In the genomic region with DNA sequence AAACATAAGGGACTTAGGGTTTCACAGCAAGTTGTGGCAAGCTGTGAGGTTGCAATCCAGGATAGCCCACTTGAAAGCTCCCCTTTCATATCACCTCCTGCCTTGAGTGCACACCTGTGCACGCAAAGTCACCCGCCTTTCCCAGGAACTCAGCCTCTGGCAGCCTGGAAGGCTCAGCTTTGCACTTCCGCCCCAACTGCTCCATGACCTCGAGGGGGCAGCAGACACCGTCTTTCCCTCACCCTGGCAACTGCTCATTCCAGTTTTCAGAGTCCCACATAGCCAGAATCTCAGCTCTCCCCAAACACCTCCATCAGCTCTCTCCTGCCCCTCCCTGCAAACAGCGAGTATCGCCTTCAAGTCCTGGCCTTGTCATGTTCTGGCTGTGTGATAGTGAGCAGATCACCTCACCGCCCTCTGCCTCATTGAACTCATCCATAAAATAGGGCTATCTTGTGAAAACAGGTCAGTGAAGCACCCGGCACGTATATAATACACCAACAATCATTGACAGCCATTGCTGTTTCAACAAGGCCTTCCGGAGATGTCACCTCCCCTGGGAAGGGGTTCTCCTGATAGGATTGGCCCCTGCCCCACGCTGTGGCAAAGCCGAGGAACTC, we compare ENCODE assay signal across 8 cellular contexts. TPM values are rescaled to one million over a fixed set of nuclear protein-coding genes. Genes with fewer than 3 reads are reported as not detected.
DNase-seq lines count a peak whose midpoint lies in the region; ATAC-seq and TF ChIP-seq lines count a peak whose summit lies in the region.

No MANE protein-coding gene starts in this region.

- H3K27me3 ChIP-seq in SU-DHL-6 (ENCODE audit: low read length) (no peaks in the 10 kb centered on the region), vagina (no peaks in the 10 kb centered on the region)

- peak; percentile 96 for TF ChIP-seq CTCF in GM12873 (IDR thresholded peaks at IDR 0.05; ENCODE audit: insufficient read depth, low read depth, low read length, missing control alignments)
- peak; percentile 66 for TF ChIP-seq CTCF in SU-DHL-6 (IDR thresholded peaks at IDR 0.05; ENCODE audit: insufficient read depth, low read length, poor library complexity, severe bottlenecking)
- TF ChIP-seq CTCF in progenitor cell of endocrine pancreas (IDR thresholded peaks at IDR 0.05; ENCODE audit: unreplicated experiment), result peak; percentile 96
- TF ChIP-seq CTCF in vagina (IDR thresholded peaks at IDR 0.05), result peak; percentile 84 to 98 (median 94)

- no peaks in the 10 kb centered on the region for H4K20me1 ChIP-seq in SU-DHL-6 (ENCODE audit: low read depth, low read length)

- intact Hi-C loops in Right ventricle myocardium superior (cut with DNase I), result loop anchor here (2.0 kb wide), 2 partner anchors 153 to 321 kb away; no protein-coding TSS in a partner anchor
- intact Hi-C loops in vagina (cut with DNase I), result loop anchor here (1.0 to 10.0 kb wide), 3 partner anchors 149 to 320 kb away; partner anchors contain the start of gene TMEM200B

- no peak overlapping the region for H3K9ac ChIP-seq in SU-DHL-6 (ENCODE audit: low read length)

- no peak overlapping the region for H3K4me3 Mint-ChIP-seq in activated naive CD8-positive, alpha-beta T cell
- no peak overlapping the region for H3K4me3 Mint-ChIP-seq in progenitor cell of endocrine pancreas (ENCODE audit: low read depth)

- H3K79me2 ChIP-seq in SU-DHL-6 (ENCODE audit: insufficient read depth, low read length), result peaks cover 3% of the 10 kb centered on the region; the same call in 1 of the 2 replicates

- H3K36me3 ChIP-seq in SU-DHL-6 (ENCODE audit: low read length) (no peaks in the 10 kb centered on the region), vagina (no peaks in the 10 kb centered on the region)

- DNase-seq in NCI-H1436 (lab: John Stamatoyannopoulos, UW), result peak; percentile 89
- DNase-seq in Right ventricle myocardium superior, result peak; percentile 87
- peak; percentile 86 for DNase-seq in progenitor cell of endocrine pancreas (ENCODE audit: low spot score, unreplicated experiment)
- no peak for DNase-seq in vagina (ENCODE audit: extremely low spot score in 2 of 2)

- H2AFZ ChIP-seq in SU-DHL-6 (ENCODE audit: low read depth, low read length, severe bottlenecking), result peak overlapping the region; percentile 69

- H3K4me3 ChIP-seq in SU-DHL-6 (ENCODE audit: insufficient read depth, low read length, poor library complexity, severe bottlenecking) (no peak overlapping the region), vagina (no peak overlapping the region)

- no peaks in the 10 kb centered on the region for H3K27me3 Mint-ChIP-seq in activated naive CD8-positive, alpha-beta T cell
- H3K27me3 Mint-ChIP-seq in progenitor cell of endocrine pancreas, result no peaks in the 10 kb centered on the region

- ATAC-seq in Right ventricle myocardium superior (ENCODE audit: poor library complexity) (peak; percentile 75), HG02870 (IDR thresholded peaks at IDR 0.05; ENCODE audit: unreplicated experiment) (no peak)

- H3K27ac ChIP-seq in SU-DHL-6 (ENCODE audit: low read depth, low read length) (no peak overlapping the region), vagina (no peak overlapping the region)

- TF ChIP-seq POLR2A in vagina (IDR thresholded peaks at IDR 0.05), result no peak

- no peaks in the 10 kb centered on the region for H3K9me3 Mint-ChIP-seq in activated naive CD8-positive, alpha-beta T cell (ENCODE audit: low read depth)
- no peaks in the 10 kb centered on the region for H3K9me3 Mint-ChIP-seq in progenitor cell of endocrine pancreas (ENCODE audit: low read depth)

- no peak overlapping the region for H3K4me2 ChIP-seq in SU-DHL-6 (ENCODE audit: low read depth, low read length, poor library complexity, severe bottlenecking)

- no peaks in the 10 kb centered on the region for H3K36me3 Mint-ChIP-seq in activated naive CD8-positive, alpha-beta T cell
- no peaks in the 10 kb centered on the region for H3K36me3 Mint-ChIP-seq in progenitor cell of endocrine pancreas (ENCODE audit: insufficient read depth)

- H3F3A ChIP-seq in SU-DHL-6 (ENCODE audit: insufficient read depth), result peaks cover 23% of the 10 kb centered on the region

- H3K4me1 Mint-ChIP-seq in activated naive CD8-positive, alpha-beta T cell (ENCODE audit: low read depth), result peaks cover 39% of the 10 kb centered on the region
- peaks cover 25% of the 10 kb centered on the region for H3K4me1 Mint-ChIP-seq in progenitor cell of endocrine pancreas (ENCODE audit: low read depth)

- peaks cover 31% of the 10 kb centered on the region for H3K4me1 ChIP-seq in vagina

- no peaks in the 10 kb centered on the region for H3K9me2 ChIP-seq in SU-DHL-6 (replicated peaks; ENCODE audit: insufficient read depth, low read length)

- H3K9me3 ChIP-seq in SU-DHL-6 (ENCODE audit: insufficient read depth, low read length), result no peaks in the 10 kb centered on the region
- H3K9me3 ChIP-seq in vagina, result no peaks in the 10 kb centered on the region

- peak overlapping the region; percentile 8 for H3K27ac Mint-ChIP-seq in activated naive CD8-positive, alpha-beta T cell
- peak overlapping the region; percentile 65 for H3K27ac Mint-ChIP-seq in progenitor cell of endocrine pancreas

RNA-seq across cellular contexts. Expression of gene EPB41, which starts 32.2 kb away (rescaled TPM):
- total RNA-seq in Right ventricle myocardium superior (24.0 TPM), progenitor cell of endocrine pancreas (96.2 and 102 TPM in 2 replicates), vagina (39.8 TPM)

Comparison
In these comparisons a context has a peak if more than half of its experiments do, and no peak if none do; other contexts are left out.
1. DNase-seq: peak in NCI-H1436 (single experiment), Right ventricle myocardium superior (single experiment) and progenitor cell of endocrine pancreas (single experiment); none in vagina (0 of 2).
2. Peak in every context shown above with its lines, with median percentiles within 50 percentile points of each other: CTCF ChIP-seq.